15 cellular contexts compared by ENCODE assay signal in the genomic region with DNA sequence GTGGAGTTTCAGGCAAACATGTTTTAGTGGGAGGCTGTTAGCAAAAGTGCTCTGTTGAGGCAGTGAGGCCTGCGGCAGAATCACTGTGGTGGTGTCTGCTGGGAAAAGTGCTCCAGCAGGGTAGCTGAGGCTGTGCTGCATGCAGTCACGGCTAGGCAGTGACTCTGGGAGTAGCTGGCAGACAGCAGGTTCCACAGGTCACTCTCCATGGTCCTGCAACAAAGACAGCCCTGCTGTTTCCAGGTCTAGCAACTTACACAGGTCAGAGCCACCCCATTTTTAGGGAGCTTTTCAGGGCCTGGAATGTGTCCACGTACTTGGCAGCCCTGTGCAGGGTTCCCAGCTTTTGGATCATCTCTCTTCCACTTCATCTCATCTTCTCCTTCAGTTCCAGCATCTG.
A peak's percentile ranks its signal among the peaks of the same experiment; 100 is the strongest.
DNase-seq lines count a peak whose midpoint lies in the region; ATAC-seq, FAIRE-seq and TF ChIP-seq lines count a peak whose summit lies in the region.
"Had no signal": no experiment of that assay in that cellular context is flagged by ENCODE, and none has a peak within 500 bp of the region (broad histone marks: within the 10 kb centered on the region; RNA-seq: fewer than 3 reads in every experiment).

No MANE protein-coding gene starts in this region.

- no peaks in the 10 kb centered on the region for H3K79me2 ChIP-seq in K562 (ENCODE audit: control insufficient read depth, insufficient read depth, low read length)

- TF ChIP-seq RAD21 in K562 (CRISPR knock-in tag; conservative IDR thresholded peaks at IDR 0.05 in 1 of 2, IDR thresholded peaks at IDR 0.05 in 1 of 2) = no peak

- no peak overlapping the region for H3K9ac ChIP-seq in K562 (ENCODE audit: insufficient read depth in 1 of 2, low read depth in 2 of 2, low read length in 2 of 2)

- H2AFZ ChIP-seq in K562 (ENCODE audit: low read depth, low read length) = no peak overlapping the region

- no peak for FAIRE-seq in K562 (lab: Jason Lieb, UNC)
- FAIRE-seq: keratinocyte, RCC 7860 had no signal

- no peak overlapping the region for H3K4me2 ChIP-seq in K562 (ENCODE audit: insufficient read depth, low read length)

- H3K36me3 ChIP-seq in K562 (ENCODE audit: control insufficient read depth, insufficient read depth, low read length) = no peaks in the 10 kb centered on the region
- H3K36me3 ChIP-seq in kidney epithelial cell (ENCODE audit: control insufficient read depth, insufficient read depth, low read length) = no peaks in the 10 kb centered on the region

- H4K20me1 ChIP-seq in K562 (replicated peaks; ENCODE audit: control insufficient read depth, insufficient read depth, low read length) = no peaks in the 10 kb centered on the region

- in situ Hi-C loops in ACHN (cut with HindIII; ENCODE audit: low pct_ligation_motif_present, low pct_unique_long_range_greater_than_20kb, low sequenced_read_pairs) = no loop called here
- in situ Hi-C loops in K562 (cut with MboI) = no loop called here

- no TSS peak for BruUV-seq in K562 (replicated peaks; lab: Mats Ljungman, UMichigan)

- POLR2A ChIA-PET in K562 (lab: Yijun Ruan, JAX) = interaction anchor here (1.0 kb wide), 1 partner anchor 41 kb away, joined by 3 read pairs; no protein-coding TSS in a partner anchor

- intact Hi-C loops in K562 (cut with micrococcal nuclease) = no loop called here
- intact Hi-C loops in right cardiac atrium (cut with DNase I) = no loop called here

- peaks cover 5% of the 10 kb centered on the region for H3K9me3 Mint-ChIP-seq in type B pancreatic cell

- no peaks in the 10 kb centered on the region for H3K4me1 ChIP-seq in K562 (replicated peaks in 1 of 2; ENCODE audit: control insufficient read depth in 2 of 2, insufficient read depth in 2 of 2, low read length in 2 of 2)
- H3K4me1 ChIP-seq in right cardiac atrium (ENCODE audit: control insufficient read depth, insufficient read depth, low read length) = no peaks in the 10 kb centered on the region

- no peak overlapping the region for H3K4me3 Mint-ChIP-seq in type B pancreatic cell
- H3K4me3 Mint-ChIP-seq: activated naive CD4-positive, alpha-beta T cell treated with anti-CD3 and anti-CD28 coated beads for 36 hours; HFFc6 had no signal

- H3K4me3 ChIP-seq in K562 (no peak overlapping the region), kidney epithelial cell (ENCODE audit: low read depth, low read length) (no peak overlapping the region), right cardiac atrium (ENCODE audit: low read length) (no peak overlapping the region)

- H3K27ac ChIP-seq in K562 (ENCODE audit: extremely low read depth, low read depth, low read length) (no peak overlapping the region), right cardiac atrium (ENCODE audit: low read length) (no peak overlapping the region)

- no peak for TF ChIP-seq POLR2A in K562 (conservative IDR thresholded peaks at IDR 0.05)

- WGBS in K562 (ENCODE audit: insufficient coverage, low coverage, missing lambda C conversion rate) = 34% methylated on average over 3 of the region's 3 CpGs
- 50% methylated on average over 3 of the region's 3 CpGs for WGBS in right cardiac atrium

- H3K9me3 ChIP-seq in K562 (replicated peaks; ENCODE audit: control insufficient read depth, insufficient read depth, low read depth, low read length) = no peaks in the 10 kb centered on the region
- H3K9me3 ChIP-seq in right cardiac atrium (ENCODE audit: control insufficient read depth, low read length) = no peaks in the 10 kb centered on the region

- no peaks in the 10 kb centered on the region for H3K36me3 Mint-ChIP-seq in type B pancreatic cell

- ATAC-seq in K562 (peak; percentile 79), HG02938 (IDR thresholded peaks at IDR 0.05; ENCODE audit: unreplicated experiment) (no peak), right cardiac atrium (no peak)

- no peaks in the 10 kb centered on the region for H3K4me1 Mint-ChIP-seq in type B pancreatic cell (ENCODE audit: unreplicated experiment)

- H3K27ac Mint-ChIP-seq in type B pancreatic cell = no peak overlapping the region
- H3K27ac Mint-ChIP-seq: activated naive CD4-positive, alpha-beta T cell treated with anti-CD3 and anti-CD28 coated beads for 36 hours; HFFc6 had no signal

- H3K27me3 ChIP-seq in K562 (ENCODE audit: control insufficient read depth in 2 of 2, insufficient read depth in 2 of 2, low read length in 2 of 2) = no peaks in the 10 kb centered on the region
- H3K27me3 ChIP-seq in kidney epithelial cell (ENCODE audit: control insufficient read depth, insufficient read depth, low read length) = no peaks in the 10 kb centered on the region
- H3K27me3 ChIP-seq in right cardiac atrium (ENCODE audit: control insufficient read depth, insufficient read depth) = no peaks in the 10 kb centered on the region

- no peaks in the 10 kb centered on the region for H3K27me3 Mint-ChIP-seq in type B pancreatic cell

- DNase-seq in ACHN (peak; percentile 0), HT1080 (ENCODE audit: low read depth) (peak; percentile 37), K562 (ENCODE audit: extremely low read depth in 1 of 4, low spot score in 3 of 4) (peak in 2 of 4 experiments; percentile 11), kidney epithelial cell (ENCODE audit: low read depth) (peak; percentile 7), type B pancreatic cell (ENCODE audit: extremely low spot score, unreplicated experiment) (no peak), right cardiac atrium (no peak)
- no peak for DNase-seq in activated CD4-positive, alpha-beta T cell treated with anti-CD3 and anti-CD28 coated beads for 4 hours
- DNase-seq: activated naive CD4-positive, alpha-beta T cell treated with anti-CD3 and anti-CD28 coated beads for 36 hours; AML-193; HFFc6; NCI-H187 treated with DMSO at 0.1 percent for 48 hours; stimulated activated CD4-positive, alpha-beta T cell treated with anti-CD3 and anti-CD28 coated beads, Interleukin-4, amount 100 ng/mL, for 24 hours had no signal

- CTCF ChIA-PET in K562 (lab: Yijun Ruan, JAX; ENCODE audit: low intra/inter-chr PET ratio) = no interaction called here

- no peak for TF ChIP-seq EP300 in K562 (IDR thresholded peaks at IDR 0.05; ENCODE audit: low read length)

- H3K9me1 ChIP-seq in K562 (ENCODE audit: control insufficient read depth, insufficient read depth, low read length) = no peaks in the 10 kb centered on the region

- TF ChIP-seq CTCF in K562 (IDR thresholded peaks at IDR 0.05 in 2 of 3, conservative IDR thresholded peaks at IDR 0.05 in 1 of 3; ENCODE audit: insufficient read depth in 2 of 3, low read depth in 1 of 3, low read length in 3 of 3) = no peak
- no peak for TF ChIP-seq CTCF in kidney epithelial cell (IDR thresholded peaks at IDR 0.05; ENCODE audit: insufficient read depth, low read length, poor library complexity, severe bottlenecking)
- no peak for TF ChIP-seq CTCF in type B pancreatic cell (conservative IDR thresholded peaks at IDR 0.05)

TF ChIP-seq in K562, 482 proteins besides CTCF, POLR2A, EP300 and RAD21 (continues in another document):
- TF ChIP-seq, protein P1, sequence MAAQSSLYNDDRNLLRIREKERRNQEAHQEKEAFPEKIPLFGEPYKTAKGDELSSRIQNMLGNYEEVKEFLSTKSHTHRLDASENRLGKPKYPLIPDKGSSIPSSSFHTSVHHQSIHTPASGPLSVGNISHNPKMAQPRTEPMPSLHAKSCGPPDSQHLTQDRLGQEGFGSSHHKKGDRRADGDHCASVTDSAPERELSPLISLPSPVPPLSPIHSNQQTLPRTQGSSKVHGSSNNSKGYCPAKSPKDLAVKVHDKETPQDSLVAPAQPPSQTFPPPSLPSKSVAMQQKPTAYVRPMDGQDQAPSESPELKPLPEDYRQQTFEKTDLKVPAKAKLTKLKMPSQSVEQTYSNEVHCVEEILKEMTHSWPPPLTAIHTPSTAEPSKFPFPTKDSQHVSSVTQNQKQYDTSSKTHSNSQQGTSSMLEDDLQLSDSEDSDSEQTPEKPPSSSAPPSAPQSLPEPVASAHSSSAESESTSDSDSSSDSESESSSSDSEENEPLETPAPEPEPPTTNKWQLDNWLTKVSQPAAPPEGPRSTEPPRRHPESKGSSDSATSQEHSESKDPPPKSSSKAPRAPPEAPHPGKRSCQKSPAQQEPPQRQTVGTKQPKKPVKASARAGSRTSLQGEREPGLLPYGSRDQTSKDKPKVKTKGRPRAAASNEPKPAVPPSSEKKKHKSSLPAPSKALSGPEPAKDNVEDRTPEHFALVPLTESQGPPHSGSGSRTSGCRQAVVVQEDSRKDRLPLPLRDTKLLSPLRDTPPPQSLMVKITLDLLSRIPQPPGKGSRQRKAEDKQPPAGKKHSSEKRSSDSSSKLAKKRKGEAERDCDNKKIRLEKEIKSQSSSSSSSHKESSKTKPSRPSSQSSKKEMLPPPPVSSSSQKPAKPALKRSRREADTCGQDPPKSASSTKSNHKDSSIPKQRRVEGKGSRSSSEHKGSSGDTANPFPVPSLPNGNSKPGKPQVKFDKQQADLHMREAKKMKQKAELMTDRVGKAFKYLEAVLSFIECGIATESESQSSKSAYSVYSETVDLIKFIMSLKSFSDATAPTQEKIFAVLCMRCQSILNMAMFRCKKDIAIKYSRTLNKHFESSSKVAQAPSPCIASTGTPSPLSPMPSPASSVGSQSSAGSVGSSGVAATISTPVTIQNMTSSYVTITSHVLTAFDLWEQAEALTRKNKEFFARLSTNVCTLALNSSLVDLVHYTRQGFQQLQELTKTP (IDR thresholded peaks at IDR 0.05; ENCODE audit: low read depth in 1 of 2, partially characterized antibody in 2 of 2) = peak in 1 of 2 experiments; percentile 35
- TF ChIP-seq EHMT2 (IDR thresholded peaks at IDR 0.05) (peak; percentile 87), MIER1 (IDR thresholded peaks at IDR 0.05; ENCODE audit: low read depth) (peak; percentile 74), POLR2AphosphoS2 (IDR thresholded peaks at IDR 0.05; ENCODE audit: low read length) (no peak)

Comparison
In these comparisons a context has a peak if more than half of its experiments do, and no peak if none do; other contexts are left out.
1. DNase-seq: peak in ACHN (single experiment), HT1080 (single experiment) and kidney epithelial cell (single experiment); none in activated CD4-positive, alpha-beta T cell treated with anti-CD3 and anti-CD28 coated beads for 4 hours (0 of 2), type B pancreatic cell (single experiment) and right cardiac atrium (0 of 3).